Comparison of ENCODE assay signal across 8 cellular contexts in the genomic region with DNA sequence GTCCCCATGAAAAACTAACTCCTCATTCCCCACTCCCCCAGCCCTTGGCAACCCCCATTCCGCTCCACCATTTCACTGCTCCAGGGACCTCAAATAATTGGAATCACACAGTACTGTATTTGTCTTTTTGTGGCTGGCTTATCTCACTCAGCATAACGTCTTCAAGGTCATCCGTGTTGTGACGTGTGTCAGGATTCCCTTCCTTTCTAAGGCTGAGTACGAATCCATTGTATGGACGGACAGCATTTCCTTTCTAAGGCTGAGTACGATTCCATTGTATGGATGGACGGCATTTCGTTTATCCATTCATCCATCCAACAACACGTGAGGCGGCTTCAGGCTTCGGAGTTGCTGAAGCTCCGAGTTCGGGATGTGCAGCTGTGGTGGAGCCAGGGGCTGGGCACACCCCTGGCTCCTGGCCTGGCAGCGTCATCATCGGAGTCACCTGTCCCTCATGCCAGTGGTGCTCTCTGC. TPM values are rescaled to one million over a fixed set of nuclear protein-coding genes. Genes with fewer than 3 reads are reported as not detected.
DNase-seq lines count a peak whose midpoint lies in the region; ATAC-seq, FAIRE-seq and TF ChIP-seq lines count a peak whose summit lies in the region.

No MANE protein-coding gene starts in this region.

- peaks cover 35% of the 10 kb centered on the region for H3K79me2 ChIP-seq in HepG2 (ENCODE audit: insufficient read depth, low read length)

- intact Hi-C loops in left ventricle myocardium inferior (cut with micrococcal nuclease) (no loop called here), Right ventricle myocardium superior (cut with DNase I) (no loop called here), activated B cell treated with CpG ODN at 0.5 μM for 24 hours (cut with micrococcal nuclease) (loop anchor here (10.0 kb wide), 2 partner anchors 461 to 1341 kb away; partner anchors contain the start of genes COPS8 and UBE2F), HepG2 (cut with micrococcal nuclease; ENCODE audit: unreplicated experiment) (no loop called here), upper lobe of right lung (cut with DNase I) (no loop called here)

- TF ChIP-seq RAD21 in HepG2 (CRISPR knock-in tag; IDR thresholded peaks at IDR 0.05), result no peak

- peaks cover 16% of the 10 kb centered on the region for H4K20me1 ChIP-seq in HepG2 (ENCODE audit: insufficient read depth, low read length)

- WGBS in HepG2 (ENCODE audit: low lambda C conversion rate), result 73% methylated on average over 16 of the region's 16 CpGs

- H3K4me2 ChIP-seq in HepG2 (ENCODE audit: low read depth, low read length), result peak overlapping the region; percentile 84

- CTCF ChIA-PET in activated B cell treated with CpG ODN at 0.5 μM for 24 hours (lab: Charles Lee), result no interaction called here
- CTCF ChIA-PET in HepG2 (lab: Yijun Ruan, JAX; ENCODE audit: low intra/inter-chr PET ratio, low total read pairs), result interaction anchor here (1.3 kb wide), 1 partner anchor 54 kb away, joined by 3 read pairs; no protein-coding TSS in a partner anchor

- H3K4me1 ChIP-seq in left ventricle myocardium inferior (peaks cover 59% of the 10 kb centered on the region), HepG2 (ENCODE audit: insufficient read depth, low read length) (peaks cover 37% of the 10 kb centered on the region), upper lobe of right lung (peaks cover 21% of the 10 kb centered on the region)

- TF ChIP-seq POLR2A in HepG2 (IDR thresholded peaks at IDR 0.05; ENCODE audit: insufficient read depth in 1 of 2, low read depth in 2 of 2, low read length in 2 of 2), result 0 out of 4 replicates have a peak, but pooled peaks of 1 of the 2 experiments have one; percentile 11

- POLR2A ChIA-PET in activated B cell treated with CpG ODN at 0.5 μM for 24 hours (lab: Charles Lee), result no interaction called here
- POLR2A ChIA-PET in HepG2 (lab: Yijun Ruan, JAX), result no interaction called here

- H3K4me3 ChIP-seq in left ventricle myocardium inferior, result peak overlapping the region; percentile 92
- peak overlapping the region; percentile 84 to 94 (median 92); a peak in 5 of 6 replicates for H3K4me3 ChIP-seq in HepG2 (replicated peaks in 1 of 3; ENCODE audit: insufficient read depth in 1 of 3, low read depth in 2 of 3, low read length in 3 of 3)
- H3K4me3 ChIP-seq in upper lobe of right lung, result peak overlapping the region; percentile 93

- no peak for TF ChIP-seq EP300 in HepG2 (IDR thresholded peaks at IDR 0.05; ENCODE audit: low read depth in 2 of 2, low read length in 2 of 2)
- no peak for TF ChIP-seq EP300 in HepG2 (CRISPR knock-in tag; IDR thresholded peaks at IDR 0.05; ENCODE audit: borderline replicate concordance)

- H3K27me3 ChIP-seq in left ventricle myocardium inferior (ENCODE audit: low read depth) (peaks cover 49% of the 10 kb centered on the region), HepG2 (ENCODE audit: control insufficient read depth in 1 of 2, insufficient read depth in 2 of 2, low read length in 2 of 2) (no peaks in the 10 kb centered on the region; a peak in 1 of 5 replicates), upper lobe of right lung (no peaks in the 10 kb centered on the region)

- in situ Hi-C loops in HepG2 (cut with HindIII; ENCODE audit: extremely low pct_ligation_motif_present, low pct_unique_long_range_greater_than_20kb), result no loop called here

- no peaks in the 10 kb centered on the region for H3K27me3 Mint-ChIP-seq in activated B cell treated with CpG ODN at 0.5 μM for 24 hours

- no peak for TF ChIP-seq CTCF in left ventricle myocardium inferior (IDR thresholded peaks at IDR 0.05; ENCODE audit: borderline replicate concordance)
- TF ChIP-seq CTCF in activated B cell treated with CpG ODN at 0.5 μM for 24 hours (IDR thresholded peaks at IDR 0.05), result no peak
- no peak for TF ChIP-seq CTCF in HepG2 (CRISPR knock-in tag; IDR thresholded peaks at IDR 0.05)
- TF ChIP-seq CTCF in upper lobe of right lung (IDR thresholded peaks at IDR 0.05), result no peak

- BruUV-seq in HepG2 (replicated peaks; lab: Mats Ljungman, UMichigan), result no TSS peak

- H3K4me3 Mint-ChIP-seq in activated B cell treated with CpG ODN at 0.5 μM for 24 hours, result peak overlapping the region; percentile 61

- peaks cover 14% of the 10 kb centered on the region for H3K36me3 Mint-ChIP-seq in activated B cell treated with CpG ODN at 0.5 μM for 24 hours (ENCODE audit: low read depth)

- H3K27ac ChIP-seq in left ventricle myocardium inferior (replicated peaks), result peak overlapping the region; percentile 92
- no peak overlapping the region for H3K27ac ChIP-seq in HepG2 (ENCODE audit: extremely low read length, insufficient read depth, low read length)
- H3K27ac ChIP-seq in upper lobe of right lung, result peak overlapping the region; percentile 93

- peaks cover 35% of the 10 kb centered on the region for H3K4me1 Mint-ChIP-seq in activated B cell treated with CpG ODN at 0.5 μM for 24 hours

- H3K36me3 ChIP-seq in left ventricle myocardium inferior, result peaks cover 2% of the 10 kb centered on the region
- peaks cover 2 to 6% of the 10 kb centered on the region in 2 experiments; a peak in 1 of 5 replicates for H3K36me3 ChIP-seq in HepG2 (replicated peaks in 1 of 2; ENCODE audit: control insufficient read depth in 1 of 2, insufficient read depth in 2 of 2, low read length in 2 of 2)
- no peaks in the 10 kb centered on the region for H3K36me3 ChIP-seq in upper lobe of right lung

- no peaks in the 10 kb centered on the region for H3K9me3 Mint-ChIP-seq in activated B cell treated with CpG ODN at 0.5 μM for 24 hours

- DNase-seq in left ventricle myocardium inferior (no peak), Right ventricle myocardium superior (no peak), activated B cell treated with CpG ODN at 0.5 μM for 24 hours (no peak), HepG2 (ENCODE audit: low spot score) (no peak), upper lobe of right lung (no peak), inferior parietal cortex (ENCODE audit: extremely low spot score) (no peak)
- no peak for DNase-seq in activated CD4-positive, alpha-beta T cell treated with anti-CD3 and anti-CD28 coated beads for 1 hour

- H3K9ac ChIP-seq in HepG2 (ENCODE audit: insufficient read depth, low read depth, low read length), result peak overlapping the region; percentile 95

- H3K27ac Mint-ChIP-seq in activated B cell treated with CpG ODN at 0.5 μM for 24 hours, result peak overlapping the region; percentile 41

- no peak for FAIRE-seq in HepG2 (lab: Jason Lieb, UNC)

- H3K9me3 ChIP-seq in left ventricle myocardium inferior (replicated peaks) (peaks cover 8% of the 10 kb centered on the region), HepG2 (ENCODE audit: low read length) (no peaks in the 10 kb centered on the region), upper lobe of right lung (no peaks in the 10 kb centered on the region)

- ATAC-seq in Right ventricle myocardium superior (ENCODE audit: poor library complexity) (no peak), activated B cell treated with CpG ODN at 0.5 μM for 24 hours (ENCODE audit: low read depth) (no peak), HepG2 (no peak), upper lobe of right lung (no peak), GM18502 (IDR thresholded peaks at IDR 0.05; ENCODE audit: poor library complexity, unreplicated experiment) (no peak)

- H2AFZ ChIP-seq in HepG2 (ENCODE audit: low read length), result no peak overlapping the region

TF ChIP-seq in HepG2, 621 proteins besides CTCF, POLR2A, EP300 and RAD21:
- TF ChIP-seq KDM5A (IDR thresholded peaks at IDR 0.05; ENCODE audit: borderline replicate concordance, low read length), result no peak
- TF ChIP-seq SNAPC2 (CRISPR knock-in tag; IDR thresholded peaks at IDR 0.05), result 0 out of 2 replicates have a peak, but pooled peaks have one; percentile 44
- TF ChIP-seq CBX2 (IDR thresholded peaks at IDR 0.05; ENCODE audit: low read depth, low read length), result no peak
- 0 out of 2 replicates have a peak, but pooled peaks have one; percentile 24 for TF ChIP-seq CBX2 (CRISPR knock-in tag; IDR thresholded peaks at IDR 0.05; ENCODE audit: low read depth)
- 0 out of 2 replicates have a peak, but pooled peaks have one; percentile 60 for TF ChIP-seq ZNF724P (CRISPR knock-in tag; IDR thresholded peaks at IDR 0.05; ENCODE audit: borderline replicate concordance)

RNA-seq across cellular contexts. Expression of gene ASB1, which starts 1.2 kb away (rescaled TPM):
- total RNA-seq in left ventricle myocardium inferior (52.6 TPM), Right ventricle myocardium superior (69.8 TPM), activated B cell treated with CpG ODN at 0.5 μM for 24 hours (44.5 and 49.8 TPM in 2 replicates), HepG2 (2016; rRNA removed; fragmentation: Illumina TruSeq; extraction: Trizol) (47.5 and 48.6 TPM in 2 replicates), upper lobe of right lung (26.6 TPM)
- total RNA-seq in HepG2 (2016; cell fraction: cytosol; rRNA removed; fragmentation: Illumina TruSeq; extraction: Trizol; ENCODE audit: low read depth), result 36.1 and 38.8 TPM in 2 replicates
- total RNA-seq in HepG2 (2016; cell fraction: insoluble cytoplasmic fraction; rRNA removed; fragmentation: Illumina TruSeq; extraction: Trizol), result 42.9 and 49.7 TPM in 2 replicates
- 46.0 and 48.9 TPM in 2 replicates for total RNA-seq in HepG2 (2016; cell fraction: membrane; rRNA removed; fragmentation: Illumina TruSeq; extraction: Trizol)
- total RNA-seq in HepG2 (2016; cell fraction: nucleus; rRNA removed; fragmentation: Illumina TruSeq; extraction: Trizol), result 36.1 and 43.2 TPM in 2 replicates
- polyA plus RNA-seq in HepG2 (2011; rRNA removed), result 45.6 and 49.2 TPM in 2 replicates
- polyA plus RNA-seq in HepG2 (2011; cell fraction: cytosol; rRNA removed), result 33.5 and 52.6 TPM in 2 replicates
- polyA plus RNA-seq in HepG2 (2011; cell fraction: nucleus; rRNA removed), result 151 and 167 TPM in 2 replicates
- polyA plus RNA-seq in HepG2 (2012), result 36.1 and 37.5 TPM in 2 replicates
- 39.0 and 42.6 TPM in 2 replicates for polyA plus RNA-seq in HepG2 (2016; cell fraction: cytosol; fragmentation: Illumina TruSeq; extraction: Trizol; ENCODE audit: low read depth)
- polyA plus RNA-seq in HepG2 (2016; cell fraction: insoluble cytoplasmic fraction; fragmentation: Illumina TruSeq; extraction: Trizol; ENCODE audit: low read depth), result 48.6 and 51.7 TPM in 2 replicates
- polyA plus RNA-seq in HepG2 (2016; cell fraction: membrane; fragmentation: Illumina TruSeq; extraction: Trizol; ENCODE audit: low read depth), result 45.0 and 48.7 TPM in 2 replicates
- 83.8 and 85.3 TPM in 2 replicates for polyA plus RNA-seq in HepG2 (2016; cell fraction: nucleus; fragmentation: Illumina TruSeq; extraction: Trizol; ENCODE audit: insufficient read depth, low read depth)
- 19.6 and 68.1 TPM in 2 replicates for polyA minus RNA-seq in HepG2 (2011; rRNA and poly(A)+ RNA removed; ENCODE audit: low replicate concordance)
- 23.7 TPM in 2 replicates for polyA minus RNA-seq in HepG2 (2011; cell fraction: cytosol; rRNA and poly(A)+ RNA removed)
- polyA minus RNA-seq in HepG2 (2011; cell fraction: nucleus; rRNA and poly(A)+ RNA removed), result 45.2 and 49.1 TPM in 2 replicates
